18 cellular contexts compared by ENCODE assay signal in the genomic region with DNA sequence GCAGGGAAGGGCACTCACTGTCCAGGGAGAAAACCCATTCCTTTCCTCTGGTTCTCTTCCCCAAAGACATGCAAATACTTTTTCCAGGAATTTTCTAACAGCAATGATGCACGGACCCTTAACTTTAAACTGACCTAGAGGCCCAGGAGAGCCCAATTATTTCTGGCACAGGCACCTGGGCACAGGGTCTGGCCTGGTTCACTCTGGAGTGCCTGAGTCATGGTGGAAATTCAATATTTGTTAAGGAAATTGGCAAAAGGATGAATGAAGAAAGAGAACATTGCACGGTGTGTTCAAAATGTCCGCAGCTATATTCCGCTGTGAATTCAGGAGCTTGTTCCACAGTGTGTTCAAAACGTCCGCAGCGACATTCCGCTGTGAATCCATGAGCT.
DNase-seq lines count a peak whose midpoint lies in the region; ATAC-seq and TF ChIP-seq lines count a peak whose summit lies in the region.
"Had no signal": no experiment of that assay in that cellular context is flagged by ENCODE, and none has a peak within 500 bp of the region (broad histone marks: within the 10 kb centered on the region; RNA-seq: fewer than 3 reads in every experiment).

No MANE protein-coding gene starts in this region.

- H3K4me1 ChIP-seq in GM23338 (ENCODE audit: insufficient read depth): peaks cover 38% of the 10 kb centered on the region
- no peaks in the 10 kb centered on the region for H3K4me1 ChIP-seq in mammary epithelial cell (ENCODE audit: insufficient read depth, low read length)
- H3K4me1 ChIP-seq in mesendoderm (ENCODE audit: control insufficient read depth, low read depth, low read length): peaks cover 4% of the 10 kb centered on the region
- H3K4me1 ChIP-seq in gastrocnemius medialis: peaks cover 8 to 12% of the 10 kb centered on the region in 2 donors
- no peaks in the 10 kb centered on the region for H3K4me1 ChIP-seq in ascending aorta

- 87% methylated on average over 8 of the region's 8 CpGs for WGBS in mammary epithelial cell (ENCODE audit: low coverage, missing lambda C conversion rate)
- WGBS in mesendoderm (ENCODE audit: extremely low coverage, insufficient coverage, low lambda C conversion rate): no CpG with 5 or more reads among the region's 8 CpGs

- no peak overlapping the region for H4K5ac ChIP-seq in mesendoderm (ENCODE audit: low read length)

- H3K4me3 Mint-ChIP-seq in GM23338: no peak overlapping the region

- no peak overlapping the region for H3K27ac ChIP-seq in GM23338 (ENCODE audit: low read depth)
- H3K27ac ChIP-seq in mammary epithelial cell (ENCODE audit: insufficient read depth, low read depth, low read length): no peak overlapping the region
- H3K27ac ChIP-seq in mesendoderm (ENCODE audit: low read depth, low read length): no peak overlapping the region
- H3K27ac ChIP-seq in gastrocnemius medialis: peak overlapping the region in 3 of 4 donors; percentile 16 to 58 (median 51)
- no peak overlapping the region for H3K27ac ChIP-seq in ascending aorta
- H3K27ac ChIP-seq: PC-9 had no signal

- H2BK120ac ChIP-seq in mesendoderm (ENCODE audit: low read depth, low read length): no peak overlapping the region

- H2AFZ ChIP-seq in GM23338 (peak overlapping the region; percentile 80), mammary epithelial cell (ENCODE audit: low read depth, low read length) (peak overlapping the region; percentile 20)
- H2AFZ ChIP-seq: PC-9 had no signal

- no peak overlapping the region for H2BK15ac ChIP-seq in mesendoderm (replicated peaks; ENCODE audit: low read depth)

- H3K4me3 ChIP-seq in GM23338: 0 out of 2 replicates have a peak overlapping the region, but pooled peaks have one; percentile 17
- no peak overlapping the region for H3K4me3 ChIP-seq in mammary epithelial cell (replicated peaks in 1 of 3; ENCODE audit: insufficient read depth in 1 of 3, low read depth in 2 of 3, low read length in 3 of 3)
- no peak overlapping the region for H3K4me3 ChIP-seq in mesendoderm (ENCODE audit: low read length)
- no peak overlapping the region for H3K4me3 ChIP-seq in gastrocnemius medialis
- H3K4me3 ChIP-seq in ascending aorta: no peak overlapping the region
- H3K4me3 ChIP-seq: PC-9 had no signal

- no peak for ATAC-seq in GM23338
- ATAC-seq in gastrocnemius medialis: no peak
- ATAC-seq in HG03521 (IDR thresholded peaks at IDR 0.05; ENCODE audit: unreplicated experiment): no peak
- ATAC-seq in HG03139 (IDR thresholded peaks at IDR 0.05; ENCODE audit: unreplicated experiment): no peak
- ATAC-seq in GM19328 (IDR thresholded peaks at IDR 0.05; ENCODE audit: unreplicated experiment): no peak
- ATAC-seq: HCT116 had no signal

- intact Hi-C loops in mammary epithelial cell (cut with micrococcal nuclease) (no loop called here), gastrocnemius medialis (cut with DNase I; ENCODE audit: low total_unique reads) (no loop called here), ascending aorta (cut with DNase I) (no loop called here)

- H4K20me1 ChIP-seq in GM23338 (replicated peaks; ENCODE audit: insufficient read depth) (no peaks in the 10 kb centered on the region), mammary epithelial cell (ENCODE audit: insufficient read depth, low read length) (no peaks in the 10 kb centered on the region)

- H3K27me3 ChIP-seq in GM23338 (ENCODE audit: insufficient read depth): no peaks in the 10 kb centered on the region; the same call in 1 of the 2 replicates
- H3K27me3 ChIP-seq in mammary epithelial cell (ENCODE audit: insufficient read depth, low read length): no peaks in the 10 kb centered on the region
- no peaks in the 10 kb centered on the region for H3K27me3 ChIP-seq in mesendoderm (ENCODE audit: insufficient read depth, low read length, poor library complexity)
- H3K27me3 ChIP-seq in gastrocnemius medialis: no peaks in the 10 kb centered on the region
- no peaks in the 10 kb centered on the region for H3K27me3 ChIP-seq in ascending aorta

- no peaks in the 10 kb centered on the region for H3K79me2 ChIP-seq in GM23338 (replicated peaks; ENCODE audit: insufficient read depth)
- no peaks in the 10 kb centered on the region for H3K79me2 ChIP-seq in mammary epithelial cell (ENCODE audit: insufficient read depth, low read length)
- no peaks in the 10 kb centered on the region for H3K79me2 ChIP-seq in mesendoderm (ENCODE audit: control insufficient read depth, insufficient read depth, low read length)

- no peak overlapping the region for H3K56ac ChIP-seq in mesendoderm (ENCODE audit: low read length)

- no peaks in the 10 kb centered on the region for H3K9me3 ChIP-seq in mammary epithelial cell (replicated peaks; ENCODE audit: insufficient read depth, low read length)
- no peaks in the 10 kb centered on the region for H3K9me3 ChIP-seq in gastrocnemius medialis
- H3K9me3 ChIP-seq in ascending aorta: no peaks in the 10 kb centered on the region
- H3K9me3 ChIP-seq: spleen had no signal

- no peak for TF ChIP-seq CTCF in GM23338 (conservative IDR thresholded peaks at IDR 0.05; ENCODE audit: low read depth in 2 of 2)
- TF ChIP-seq CTCF in mammary epithelial cell (conservative IDR thresholded peaks at IDR 0.05 in 1 of 2, IDR thresholded peaks at IDR 0.05 in 1 of 2; ENCODE audit: extremely low read depth in 1 of 2, insufficient read depth in 1 of 2, low read depth in 1 of 2, low read length in 2 of 2): no peak
- TF ChIP-seq CTCF in gastrocnemius medialis (IDR thresholded peaks at IDR 0.05 in 4 of 5, conservative IDR thresholded peaks at IDR 0.05 in 1 of 5): no peak
- no peak for TF ChIP-seq CTCF in ascending aorta (IDR thresholded peaks at IDR 0.05)

- H3K9ac ChIP-seq in mammary epithelial cell (ENCODE audit: insufficient read depth, low read length): no peak overlapping the region
- H3K9ac ChIP-seq in mesendoderm (ENCODE audit: low read length): no peak overlapping the region

- peaks cover 48% of the 10 kb centered on the region for H3K4me1 Mint-ChIP-seq in GM23338

- H3K9me2 ChIP-seq in GM23338 (ENCODE audit: insufficient read depth): no peaks in the 10 kb centered on the region

- H2BK5ac ChIP-seq in mesendoderm (ENCODE audit: low read length): no peak overlapping the region

- peaks cover 13% of the 10 kb centered on the region; the same call in 1 of the 2 replicates for H3F3A ChIP-seq in GM23338 (replicated peaks; ENCODE audit: low read depth)

- TF ChIP-seq POLR2A in gastrocnemius medialis (IDR thresholded peaks at IDR 0.05): no peak

- H3K79me1 ChIP-seq in mesendoderm (ENCODE audit: low read length): no peaks in the 10 kb centered on the region

- no peak overlapping the region for H3K4ac ChIP-seq in mesendoderm (ENCODE audit: low read depth, low read length)

- no peak overlapping the region for H3K23ac ChIP-seq in mesendoderm (ENCODE audit: low read length)

- in situ Hi-C loops in mammary epithelial cell (cut with MboI; ENCODE audit: low sequenced_read_pairs in 2 of 2) (no loop called here), gastrocnemius medialis (cut with MboI; ENCODE audit: low sequenced_read_pairs in 4 of 4) (no loop called here)

- H3K27ac Mint-ChIP-seq in GM23338: no peak overlapping the region

- H3K36me3 ChIP-seq in GM23338 (ENCODE audit: insufficient read depth): no peaks in the 10 kb centered on the region
- H3K36me3 ChIP-seq in mammary epithelial cell (ENCODE audit: insufficient read depth, low read length): no peaks in the 10 kb centered on the region
- H3K36me3 ChIP-seq in mesendoderm (ENCODE audit: control insufficient read depth, insufficient read depth, low read length): no peaks in the 10 kb centered on the region
- no peaks in the 10 kb centered on the region for H3K36me3 ChIP-seq in gastrocnemius medialis
- no peaks in the 10 kb centered on the region for H3K36me3 ChIP-seq in ascending aorta
- H3K36me3 ChIP-seq: spleen had no signal

- H3K18ac ChIP-seq in mesendoderm (ENCODE audit: low read length): peak overlapping the region; percentile 1

- no peak overlapping the region for H4K8ac ChIP-seq in mesendoderm (ENCODE audit: low read depth, low read length)

- dilution Hi-C loops in mammary epithelial cell (cut with HindIII; ENCODE audit: low sequenced_read_pairs): no loop called here

- CTCF ChIA-PET in mammary epithelial cell (lab: Charles Lee; ENCODE audit: low non-redundant PET): no interaction called here

- peak overlapping the region; percentile 48; the same call in 1 of the 2 replicates for H3K4me2 ChIP-seq in GM23338
- no peak overlapping the region for H3K4me2 ChIP-seq in mammary epithelial cell (ENCODE audit: insufficient read depth, low read depth, low read length)
- H3K4me2 ChIP-seq in mesendoderm (ENCODE audit: low read length): no peak overlapping the region
- H3K4me2 ChIP-seq: PC-9 had no signal

- no TSS peak for BruUV-seq in mammary epithelial cell (replicated peaks; lab: Mats Ljungman, UMichigan)

- DNase-seq in GM23338 (ENCODE audit: low spot score) (no peak), mammary epithelial cell (no peak), mesendoderm (no peak), gastrocnemius medialis (no peak), ascending aorta (ENCODE audit: low spot score in 2 of 2) (no peak)
- DNase-seq: activated CD4-positive, alpha-beta T cell treated with anti-CD3 and anti-CD28 coated beads for 4 hours; activated CD8-positive, alpha-beta memory T cell treated with anti-CD3 and anti-CD28 coated beads for 24 hours; activated effector memory CD4-positive, alpha-beta T cell treated with anti-CD3 and anti-CD28 coated beads, Interleukin-2, amount 50 U/mL, for 16 hours; DND-41; naive B cell; NCI-H146; NCI-H446 treated with DMSO at 0.1 percent for 48 hours; PC-9; spleen had no signal

- no peaks in the 10 kb centered on the region; the same call in 1 of the 3 replicates for H3K36me3 Mint-ChIP-seq in GM23338 (ENCODE audit: low read depth)
- H3K36me3 Mint-ChIP-seq: naive B cell had no signal

- no peaks in the 10 kb centered on the region; the same call in 2 of the 3 replicates for H3K9me3 Mint-ChIP-seq in GM23338

- peaks cover 23% of the 10 kb centered on the region for H3K27me3 Mint-ChIP-seq in GM23338 (ENCODE audit: insufficient read depth, low read depth, poor library complexity)

- no peak overlapping the region for H2AK5ac ChIP-seq in mesendoderm (ENCODE audit: low read length)

TF ChIP-seq in GM23338, 12 proteins besides CTCF, POLR2A, EP300 and RAD21 (continues in another document):
- TF ChIP-seq ZNF331 (CRISPR knock-in tag; IDR thresholded peaks at IDR 0.05; ENCODE audit: low read depth) (no peak), JUNB (IDR thresholded peaks at IDR 0.05; ENCODE audit: unreplicated experiment) (no peak), EZH2 (IDR thresholded peaks at IDR 0.05; ENCODE audit: low read depth, unreplicated experiment) (no peak), ETS1 (IDR thresholded peaks at IDR 0.05) (no peak), ZNF114 (CRISPR knock-in tag; IDR thresholded peaks at IDR 0.05) (no peak)

Comparison
In these comparisons a context has a peak if more than half of its experiments do, and no peak if none do; other contexts are left out.
1. H3K27ac ChIP-seq: peak in gastrocnemius medialis (3 of 4); none in GM23338 (single experiment), mammary epithelial cell (single experiment), mesendoderm (single experiment) and ascending aorta (0 of 2).